ENCODE assay signal across 6 cellular contexts in the genomic region with DNA sequence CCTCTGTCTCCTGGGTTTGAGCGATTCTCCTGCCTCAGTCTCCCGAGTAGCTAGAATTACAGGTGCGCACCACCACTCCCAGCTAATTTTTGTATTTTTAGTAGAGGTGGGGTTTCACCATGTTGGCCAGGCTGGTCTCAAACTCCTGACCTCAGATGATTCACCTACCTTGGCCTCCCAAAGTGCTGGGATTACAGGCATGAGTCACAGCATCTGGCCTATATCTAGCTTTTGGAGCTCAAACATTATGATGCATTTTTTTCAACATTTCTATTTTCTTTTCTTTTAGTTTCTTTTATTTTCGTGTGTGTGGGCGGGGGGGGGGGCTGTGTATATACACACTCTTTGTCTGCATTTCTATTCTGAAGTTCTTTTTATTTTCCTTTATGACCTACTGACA.
DNase-seq lines count a peak whose midpoint lies in the region; ATAC-seq, FAIRE-seq and TF ChIP-seq lines count a peak whose summit lies in the region.
"Not testable (repeated sequence)": the region's sequence is repeated elsewhere in the genome, so short reads cannot be mapped to it uniquely, and the experiment has no call there.

No MANE protein-coding gene starts in this region.

- in situ Hi-C loops in HepG2 (cut with HindIII; ENCODE audit: extremely low pct_ligation_motif_present, low pct_unique_long_range_greater_than_20kb) = not testable (repeated sequence)

- H3K27ac ChIP-seq in adrenal gland; HepG2 (ENCODE audit: extremely low read length, insufficient read depth, low read length): not testable (repeated sequence)

- not testable (repeated sequence) for H3K9me3 ChIP-seq in adrenal gland (replicated peaks in 1 of 3); HepG2 (ENCODE audit: low read length)

- FAIRE-seq in HepG2 (lab: Jason Lieb, UNC) = not testable (repeated sequence)

- WGBS in adrenal gland, 4 donors = 71 to 79% (median 77%) methylated on average over 5 of the region's 5 CpGs
- WGBS in HepG2 (ENCODE audit: low lambda C conversion rate) = 96% methylated on average over 5 of the region's 5 CpGs

- not testable (repeated sequence) for BruUV-seq in HepG2 (replicated peaks; lab: Mats Ljungman, UMichigan)

- H3K79me2 ChIP-seq in HepG2 (ENCODE audit: insufficient read depth, low read length) = not testable (repeated sequence)

- TF ChIP-seq POLR2A in adrenal gland (IDR thresholded peaks at IDR 0.05); HepG2 (IDR thresholded peaks at IDR 0.05; ENCODE audit: insufficient read depth in 1 of 2, low read depth in 2 of 2, low read length in 2 of 2): not testable (repeated sequence)

- DNase-seq in Daoy (ENCODE audit: low read depth) (peak; percentile 75), M059J (ENCODE audit: low read depth) (peak; percentile 76), MV-4-11 (lab: John Stamatoyannopoulos, UW) (peak; percentile 32), RPMI7951 (ENCODE audit: low read depth) (peak; percentile 54), adrenal gland (peak in 4 of 7 donors; percentile 40 to 57 (median 48))
- DNase-seq in HepG2 (ENCODE audit: low spot score) = not testable (repeated sequence)

- CTCF ChIA-PET in HepG2 (lab: Yijun Ruan, JAX; ENCODE audit: low intra/inter-chr PET ratio, low total read pairs) = not testable (repeated sequence)

- H4K20me1 ChIP-seq in HepG2 (ENCODE audit: insufficient read depth, low read length) = not testable (repeated sequence)

- H3K4me1 ChIP-seq in adrenal gland (replicated peaks in 1 of 2) = not testable (repeated sequence)
- peaks cover 59% of the 10 kb centered on the region for H3K4me1 ChIP-seq in HepG2 (ENCODE audit: insufficient read depth, low read length)

- not testable (repeated sequence) for TF ChIP-seq RAD21 in HepG2 (CRISPR knock-in tag; IDR thresholded peaks at IDR 0.05)

- not testable (repeated sequence) for TF ChIP-seq EP300 in HepG2 (IDR thresholded peaks at IDR 0.05; ENCODE audit: low read depth in 2 of 2, low read length in 2 of 2); HepG2 (CRISPR knock-in tag; IDR thresholded peaks at IDR 0.05; ENCODE audit: borderline replicate concordance)

- H3K4me2 ChIP-seq in HepG2 (ENCODE audit: low read depth, low read length) = not testable (repeated sequence)

- POLR2A ChIA-PET in HepG2 (lab: Yijun Ruan, JAX) = interaction anchor here (1.5 to 2.7 kb wide), 3 partner anchors 8 to 49 kb away, joined by 4 to 17 read pairs (median 16); no protein-coding TSS in a partner anchor

- not testable (repeated sequence) for TF ChIP-seq CTCF in adrenal gland (IDR thresholded peaks at IDR 0.05); HepG2 (CRISPR knock-in tag; IDR thresholded peaks at IDR 0.05)

- H3K36me3 ChIP-seq in adrenal gland (replicated peaks in 1 of 2); HepG2 (replicated peaks in 1 of 2; ENCODE audit: control insufficient read depth in 1 of 2, insufficient read depth in 2 of 2, low read length in 2 of 2): not testable (repeated sequence)

- not testable (repeated sequence) for H3K4me3 ChIP-seq in adrenal gland; HepG2 (replicated peaks in 1 of 3; ENCODE audit: insufficient read depth in 1 of 3, low read depth in 2 of 3, low read length in 3 of 3)

- intact Hi-C loops in adrenal gland (cut with DNase I); HepG2 (cut with micrococcal nuclease; ENCODE audit: unreplicated experiment): not testable (repeated sequence)

- not testable (repeated sequence) for H2AFZ ChIP-seq in HepG2 (ENCODE audit: low read length)

- H3K9ac ChIP-seq in HepG2 (ENCODE audit: insufficient read depth, low read depth, low read length) = not testable (repeated sequence)

- H3K27me3 ChIP-seq in adrenal gland; HepG2 (ENCODE audit: control insufficient read depth in 1 of 2, insufficient read depth in 2 of 2, low read length in 2 of 2): not testable (repeated sequence)

- ATAC-seq in HepG2 = not testable (repeated sequence)

TF ChIP-seq in HepG2, 621 proteins besides CTCF, POLR2A, EP300 and RAD21:
- peak; percentile 76 for TF ChIP-seq FOSL2 (CRISPR knock-in tag; IDR thresholded peaks at IDR 0.05)
